ENCODE assay signal across 21 cellular contexts in genomic region chr4:76203541-76203940, GRCh38. TPM values are rescaled to one million over a fixed set of nuclear protein-coding genes. Genes with fewer than 3 reads are reported as not detected.
A peak's percentile ranks its signal among the peaks of the same experiment; 100 is the strongest.
DNase-seq lines count a peak whose midpoint lies in the region; ATAC-seq and TF ChIP-seq lines count a peak whose summit lies in the region.
"Had no signal": no experiment of that assay in that cellular context is flagged by ENCODE, and none has a peak within 500 bp of the region (broad histone marks: within the 10 kb centered on the region; RNA-seq: fewer than 3 reads in every experiment).

No MANE protein-coding gene starts in this region.

- no peak for TF ChIP-seq CTCF in esophagus muscularis mucosa (IDR thresholded peaks at IDR 0.05)
- no peak for TF ChIP-seq CTCF in sigmoid colon (IDR thresholded peaks at IDR 0.05)
- TF ChIP-seq CTCF in brain microvascular endothelial cell (IDR thresholded peaks at IDR 0.05; ENCODE audit: low read depth, low read length, missing control alignments), result no peak

- TF ChIP-seq EP300 in esophagus muscularis mucosa (IDR thresholded peaks at IDR 0.05) (no peak), sigmoid colon (IDR thresholded peaks at IDR 0.05) (no peak)

- peak; percentile 62 for DNase-seq in D341Med (ENCODE audit: low spot score)
- peak; percentile 86 to 94 for DNase-seq in NCI-H524 (lab: John Stamatoyannopoulos, UW)
- peak; percentile 50 for DNase-seq in esophagus muscularis mucosa (ENCODE audit: extremely low spot score)
- no peak for DNase-seq in sigmoid colon
- no peak for DNase-seq in ecto neural progenitor cell (ENCODE audit: low spot score)
- DNase-seq in activated naive CD4-positive, alpha-beta T cell treated with anti-CD3 and anti-CD28 coated beads, Interleukin-2, amount 10 ng/mL, durations not matched to agents 7 days and 5 days, result no peak
- DNase-seq in brain microvascular endothelial cell, result no peak
- DNase-seq: activated CD4-positive, alpha-beta T cell treated with anti-CD3 and anti-CD28 coated beads for 48 hours; activated CD8-positive, alpha-beta memory T cell treated with anti-CD3 and anti-CD28 coated beads, Interleukin-2, amount 10 ng/mL, durations not matched to agents 7 days and 5 days; DMS79 treated with DMSO at 0.1 percent for 48 hours; lower lobe of right lung; NCI-H510A; retina; stimulated activated CD4-positive, alpha-beta T cell treated with anti-CD3 and anti-CD28 coated beads, Interleukin-15, amount 100 ng/mL, for 24 hours; SW 1271 had no signal

- H3K36me3 Mint-ChIP-seq in activated naive CD4-positive, alpha-beta T cell treated with anti-CD3 and anti-CD28 coated beads, Interleukin-2, amount 10 ng/mL, durations not matched to agents 7 days and 5 days, result no peaks in the 10 kb centered on the region
- H3K36me3 Mint-ChIP-seq: activated CD8-positive, alpha-beta memory T cell treated with anti-CD3 and anti-CD28 coated beads, Interleukin-2, amount 10 ng/mL, durations not matched to agents 7 days and 5 days had no signal

- H3K4me3 ChIP-seq in esophagus muscularis mucosa, result no peak overlapping the region
- H3K4me3 ChIP-seq in sigmoid colon, result no peak overlapping the region
- H3K4me3 ChIP-seq in brain microvascular endothelial cell (ENCODE audit: low read depth, low read length), result no peak overlapping the region
- H3K4me3 ChIP-seq: coronary artery, HAP-1, lower lobe of right lung had no signal

- 75% methylated on average over 4 of the region's 4 CpGs for WGBS in esophagus muscularis mucosa
- WGBS in sigmoid colon, 2 donors, result 84 to 89% methylated on average over 4 of the region's 4 CpGs

- in situ Hi-C loops in brain microvascular endothelial cell (cut with HindIII; ENCODE audit: low pct_ligation_motif_present, low sequenced_read_pairs), result no loop called here

- no peaks in the 10 kb centered on the region for H3K9me3 Mint-ChIP-seq in activated naive CD4-positive, alpha-beta T cell treated with anti-CD3 and anti-CD28 coated beads, Interleukin-2, amount 10 ng/mL, durations not matched to agents 7 days and 5 days
- H3K9me3 Mint-ChIP-seq: CD14-positive monocyte had no signal

- peaks cover 22% of the 10 kb centered on the region for H3K4me1 Mint-ChIP-seq in activated naive CD4-positive, alpha-beta T cell treated with anti-CD3 and anti-CD28 coated beads, Interleukin-2, amount 10 ng/mL, durations not matched to agents 7 days and 5 days

- intact Hi-C loops in esophagus muscularis mucosa (cut with DNase I), result no loop called here
- intact Hi-C loops in sigmoid colon (cut with DNase I), result loop anchor here (5.0 kb wide), 1 partner anchor 104 kb away; the partner anchor contains the start of gene STBD1

- no peak overlapping the region for H3K27ac Mint-ChIP-seq in activated naive CD4-positive, alpha-beta T cell treated with anti-CD3 and anti-CD28 coated beads, Interleukin-2, amount 10 ng/mL, durations not matched to agents 7 days and 5 days
- H3K27ac Mint-ChIP-seq: activated CD8-positive, alpha-beta memory T cell treated with anti-CD3 and anti-CD28 coated beads, Interleukin-2, amount 10 ng/mL, durations not matched to agents 7 days and 5 days; activated naive CD8-positive, alpha-beta T cell had no signal

- no peaks in the 10 kb centered on the region for H3K9me3 ChIP-seq in esophagus muscularis mucosa
- no peaks in the 10 kb centered on the region for H3K9me3 ChIP-seq in sigmoid colon
- H3K9me3 ChIP-seq: HAP-1, lower lobe of right lung, neutrophil had no signal

- ATAC-seq in HG02981 (IDR thresholded peaks at IDR 0.05; ENCODE audit: unreplicated experiment), result no peak
- ATAC-seq: activated CD8-positive, alpha-beta memory T cell treated with anti-CD3 and anti-CD28 coated beads, Interleukin-2, amount 10 ng/mL, durations not matched to agents 7 days and 5 days; lower lobe of right lung had no signal

- CTCF ChIA-PET in activated naive CD4-positive, alpha-beta T cell treated with anti-CD3 and anti-CD28 coated beads, Interleukin-2, amount 10 ng/mL, durations not matched to agents 7 days and 5 days (lab: Charles Lee), result interaction anchor here (1.2 kb wide), 1 partner anchor 24 kb away, joined by 3 read pairs; no protein-coding TSS in a partner anchor

- H3K36me3 ChIP-seq in esophagus muscularis mucosa (no peaks in the 10 kb centered on the region), sigmoid colon (no peaks in the 10 kb centered on the region), brain microvascular endothelial cell (replicated peaks) (no peaks in the 10 kb centered on the region)
- H3K36me3 ChIP-seq: HAP-1, lower lobe of right lung, neutrophil had no signal

- no peaks in the 10 kb centered on the region for H3K27me3 Mint-ChIP-seq in activated naive CD4-positive, alpha-beta T cell treated with anti-CD3 and anti-CD28 coated beads, Interleukin-2, amount 10 ng/mL, durations not matched to agents 7 days and 5 days
- H3K27me3 Mint-ChIP-seq: activated CD8-positive, alpha-beta memory T cell treated with anti-CD3 and anti-CD28 coated beads, Interleukin-2, amount 10 ng/mL, durations not matched to agents 7 days and 5 days; activated naive CD8-positive, alpha-beta T cell had no signal

- H3K4me1 ChIP-seq in esophagus muscularis mucosa, result peaks cover 78 to 98% (median 92%) of the 10 kb centered on the region in 4 donors
- peaks cover 0 to 99% (median 88%) of the 10 kb centered on the region in 4 donors for H3K4me1 ChIP-seq in sigmoid colon

- H3K4me3 Mint-ChIP-seq in activated naive CD4-positive, alpha-beta T cell treated with anti-CD3 and anti-CD28 coated beads, Interleukin-2, amount 10 ng/mL, durations not matched to agents 7 days and 5 days, result no peak overlapping the region
- H3K4me3 Mint-ChIP-seq: activated CD8-positive, alpha-beta memory T cell treated with anti-CD3 and anti-CD28 coated beads, Interleukin-2, amount 10 ng/mL, durations not matched to agents 7 days and 5 days; activated naive CD8-positive, alpha-beta T cell; CD14-positive monocyte had no signal

- H3K27ac ChIP-seq in esophagus muscularis mucosa (replicated peaks in 1 of 4), result peak overlapping the region in 1 of 4 donors; percentile 15
- H3K27ac ChIP-seq in sigmoid colon, result peak overlapping the region; percentile 17 to 98 (median 32)
- H3K27ac ChIP-seq in brain microvascular endothelial cell, result no peak overlapping the region
- H3K27ac ChIP-seq: lower lobe of right lung, neutrophil had no signal

- no peaks in the 10 kb centered on the region for H3K27me3 ChIP-seq in esophagus muscularis mucosa
- H3K27me3 ChIP-seq in sigmoid colon, result no peaks in the 10 kb centered on the region
- no peaks in the 10 kb centered on the region for H3K27me3 ChIP-seq in brain microvascular endothelial cell (replicated peaks)
- H3K27me3 ChIP-seq: neutrophil had no signal

- TF ChIP-seq POLR2A in esophagus muscularis mucosa (IDR thresholded peaks at IDR 0.05; ENCODE audit: low read depth), result no peak
- no peak for TF ChIP-seq POLR2A in sigmoid colon (IDR thresholded peaks at IDR 0.05)

RNA-seq across cellular contexts. Expression of gene SCARB2, which starts 10.1 kb away (rescaled TPM):
- total RNA-seq in esophagus muscularis mucosa (100 to 1,000 TPM in 2 of 4 donors, 10 to 100 TPM in 2; 89.3 to 118 (median 106) TPM), sigmoid colon (100 to 1,000 TPM; 119 to 160 (median 141) TPM)
- 10 to 100 TPM; 29.4 to 73.1 (median 38.6) TPM for polyA plus RNA-seq in sigmoid colon

RNA-seq across cellular contexts. Expression of gene FAM47E, which starts 48.0 kb away (rescaled TPM):
- total RNA-seq in esophagus muscularis mucosa (1 to 10 TPM; 2.0 to 2.2 (median 2.1) TPM), sigmoid colon (1 to 10 TPM; 1.7 to 3.3 (median 2.0) TPM)
- 1 to 10 TPM; 2.6 to 6.0 (median 5.4) TPM for polyA plus RNA-seq in sigmoid colon
- polyA plus RNA-seq: CD14-positive monocyte had no signal

RNA-seq across cellular contexts. Expression of gene NUP54, which starts 55.3 kb away (rescaled TPM):
- total RNA-seq in esophagus muscularis mucosa (10 to 100 TPM; 29.6 to 44.4 (median 39.3) TPM), sigmoid colon (10 to 100 TPM; 38.0 to 57.9 (median 48.1) TPM)
- 10 to 100 TPM; 16.6 to 21.9 (median 18.6) TPM for polyA plus RNA-seq in sigmoid colon

Comparison
In these comparisons a context has a peak if more than half of its experiments do, and no peak if none do; other contexts are left out.
1. DNase-seq: peak in D341Med (single experiment), NCI-H524 (2 of 2) and esophagus muscularis mucosa (single experiment); none in sigmoid colon (single experiment), ecto neural progenitor cell (single experiment), activated naive CD4-positive, alpha-beta T cell treated with anti-CD3 and anti-CD28 coated beads, Interleukin-2, amount 10 ng/mL, durations not matched to agents 7 days and 5 days (single experiment) and brain microvascular endothelial cell (single experiment).